Comparison of ENCODE assay signal across 8 cellular contexts in the genomic region with DNA sequence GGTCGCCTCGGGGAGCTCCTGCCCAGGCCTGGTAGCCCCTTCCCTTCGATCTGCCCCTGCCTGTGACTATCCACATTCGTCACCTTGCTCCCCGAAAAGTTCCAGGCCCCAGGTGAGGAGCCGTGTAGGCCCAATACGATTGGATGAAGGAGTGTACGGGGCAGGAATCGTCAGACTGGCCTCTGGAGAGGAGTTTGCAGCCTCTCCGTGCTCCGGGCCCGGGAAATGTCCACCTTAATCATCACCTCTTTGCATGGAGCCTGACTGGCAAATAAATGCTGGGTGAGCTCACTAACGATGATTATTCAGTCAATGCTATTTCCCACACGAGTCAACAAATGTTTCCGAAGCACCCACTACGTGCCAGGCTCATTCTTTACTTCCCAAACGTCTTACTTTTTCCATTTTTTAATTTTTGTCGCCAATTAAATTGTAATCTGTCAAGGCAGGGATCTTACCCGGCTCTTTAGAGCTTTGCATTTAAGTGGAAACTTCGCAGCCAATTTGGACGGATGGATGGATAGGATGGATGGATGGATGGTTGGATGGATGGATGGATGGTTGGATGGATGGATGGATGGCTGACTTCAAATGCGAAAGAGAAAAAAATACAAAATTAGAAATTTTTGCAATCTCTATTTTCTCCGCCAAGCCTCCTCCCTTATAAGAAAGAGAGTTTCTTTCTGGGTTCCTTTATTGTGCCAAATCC. TPM values are rescaled to one million over a fixed set of nuclear protein-coding genes. Genes with fewer than 3 reads are reported as not detected.
A peak's percentile ranks its signal among the peaks of the same experiment; 100 is the strongest.
DNase-seq lines count a peak whose midpoint lies in the region; ATAC-seq and TF ChIP-seq lines count a peak whose summit lies in the region.

No MANE protein-coding gene starts in this region.

- no peak for TF ChIP-seq CTCF in neural cell (IDR thresholded peaks at IDR 0.05; ENCODE audit: poor library complexity, severe bottlenecking)

- H3K9me3 Mint-ChIP-seq in activated CD4-positive, alpha-beta T cell treated with anti-CD3 and anti-CD28 coated beads for 36 hours (ENCODE audit: low read depth) = no peaks in the 10 kb centered on the region

- no peaks in the 10 kb centered on the region for H3K36me3 ChIP-seq in neural cell (ENCODE audit: insufficient read depth, low read length)

- H3K9me2 ChIP-seq in neural cell (ENCODE audit: insufficient read depth, low read length) = no peaks in the 10 kb centered on the region

- peak overlapping the region; percentile 71 for H3K4me3 ChIP-seq in neural cell (ENCODE audit: low read length)

- peak overlapping the region; percentile 63 for H3K9ac ChIP-seq in neural cell (ENCODE audit: low read length)

- DNase-seq in activated CD4-positive, alpha-beta T cell treated with anti-CD3 and anti-CD28 coated beads for 36 hours = no peak
- DNase-seq in activated CD4-positive, alpha-beta T cell treated with anti-CD3 and anti-CD28 coated beads for 1 hour = no peak
- no peak for DNase-seq in NCI-H446 treated with DMSO at 0.1 percent for 48 hours (lab: John Stamatoyannopoulos, UW)
- no peak for DNase-seq in head of caudate nucleus

- H3K4me2 ChIP-seq in neural cell (ENCODE audit: low read length) = no peak overlapping the region

- no peaks in the 10 kb centered on the region for H3F3A ChIP-seq in neural cell (ENCODE audit: insufficient read depth, low read length, poor library complexity, severe bottlenecking)

- TF ChIP-seq EP300 in neural cell (conservative IDR thresholded peaks at IDR 0.05; ENCODE audit: poor library complexity, severe bottlenecking) = no peak

- intact Hi-C loops in activated CD4-positive, alpha-beta T cell treated with anti-CD3 and anti-CD28 coated beads for 36 hours (cut with DNase I, micrococcal nuclease) = loop anchor here in 1 of 2 experiments (5.0 kb wide), 1 partner anchor 223 kb away; no protein-coding TSS in a partner anchor
- intact Hi-C loops in head of caudate nucleus (cut with DNase I) = loop anchor here (2.0 kb wide), 1 partner anchor 51 kb away; a partner anchor contains a TSS

- peaks cover 20% of the 10 kb centered on the region for H3K4me1 Mint-ChIP-seq in activated CD4-positive, alpha-beta T cell treated with anti-CD3 and anti-CD28 coated beads for 36 hours

- CTCF ChIA-PET in activated CD4-positive, alpha-beta T cell treated with anti-CD3 and anti-CD28 coated beads for 36 hours (lab: Charles Lee) = interaction anchor here (0.6 to 2.1 kb wide), 10 partner anchors 11 to 298 kb away, joined by 3 to 7 read pairs (median 4); a partner anchor contains a TSS

- POLR2A ChIA-PET in activated CD4-positive, alpha-beta T cell treated with anti-CD3 and anti-CD28 coated beads for 36 hours (lab: Charles Lee) = interaction anchor here (1.3 to 2.2 kb wide), 2 partner anchors 13 to 46 kb away, joined by 5 to 8 read pairs; a partner anchor contains a TSS

- H3K4me3 Mint-ChIP-seq in activated CD4-positive, alpha-beta T cell treated with anti-CD3 and anti-CD28 coated beads for 36 hours = peak overlapping the region; percentile 83

- peak; percentile 5 for ATAC-seq in activated CD4-positive, alpha-beta T cell treated with anti-CD3 and anti-CD28 coated beads for 36 hours
- peak; percentile 5 for ATAC-seq in HG02981 (IDR thresholded peaks at IDR 0.05; ENCODE audit: unreplicated experiment)
- peak; percentile 57 for ATAC-seq in SK-N-SH treated with all-trans-retinoic acid at 6 μM for 48 hours
- peak; percentile 50 for ATAC-seq in esophagus mucosa

- H3K27me3 ChIP-seq in neural cell (ENCODE audit: insufficient read depth, low read depth, low read length) = no peaks in the 10 kb centered on the region

- H3K27me3 Mint-ChIP-seq in activated CD4-positive, alpha-beta T cell treated with anti-CD3 and anti-CD28 coated beads for 36 hours = peaks cover 3% of the 10 kb centered on the region

- H3K27ac ChIP-seq in neural cell (ENCODE audit: low read length) = peak overlapping the region; percentile 56

- peak overlapping the region; percentile 32 for H2AFZ ChIP-seq in neural cell (ENCODE audit: low read depth, low read length)

- H3K9me3 ChIP-seq in neural cell (ENCODE audit: low read length) = no peaks in the 10 kb centered on the region

- H3K79me2 ChIP-seq in neural cell (replicated peaks; ENCODE audit: insufficient read depth, low read length) = no peaks in the 10 kb centered on the region

- H4K20me1 ChIP-seq in neural cell (ENCODE audit: insufficient read depth) = no peaks in the 10 kb centered on the region

- peaks cover 4% of the 10 kb centered on the region for H3K36me3 Mint-ChIP-seq in activated CD4-positive, alpha-beta T cell treated with anti-CD3 and anti-CD28 coated beads for 36 hours (ENCODE audit: low read depth)

- H3K27ac Mint-ChIP-seq in activated CD4-positive, alpha-beta T cell treated with anti-CD3 and anti-CD28 coated beads for 36 hours = peak overlapping the region; percentile 93

- no peak for TF ChIP-seq RAD21 in neural cell (conservative IDR thresholded peaks at IDR 0.05)

TF ChIP-seq in SK-N-SH treated with all-trans-retinoic acid at 6 μM for 48 hours, 23 proteins besides CTCF, POLR2A, EP300 and RAD21 (continues in another document):
- TF ChIP-seq BACH2 (CRISPR knock-in tag; IDR thresholded peaks at IDR 0.05; ENCODE audit: borderline replicate concordance) (no peak), TCF4 (CRISPR knock-in tag; IDR thresholded peaks at IDR 0.05; ENCODE audit: borderline replicate concordance) (no peak)
- TF ChIP-seq, protein P1, sequence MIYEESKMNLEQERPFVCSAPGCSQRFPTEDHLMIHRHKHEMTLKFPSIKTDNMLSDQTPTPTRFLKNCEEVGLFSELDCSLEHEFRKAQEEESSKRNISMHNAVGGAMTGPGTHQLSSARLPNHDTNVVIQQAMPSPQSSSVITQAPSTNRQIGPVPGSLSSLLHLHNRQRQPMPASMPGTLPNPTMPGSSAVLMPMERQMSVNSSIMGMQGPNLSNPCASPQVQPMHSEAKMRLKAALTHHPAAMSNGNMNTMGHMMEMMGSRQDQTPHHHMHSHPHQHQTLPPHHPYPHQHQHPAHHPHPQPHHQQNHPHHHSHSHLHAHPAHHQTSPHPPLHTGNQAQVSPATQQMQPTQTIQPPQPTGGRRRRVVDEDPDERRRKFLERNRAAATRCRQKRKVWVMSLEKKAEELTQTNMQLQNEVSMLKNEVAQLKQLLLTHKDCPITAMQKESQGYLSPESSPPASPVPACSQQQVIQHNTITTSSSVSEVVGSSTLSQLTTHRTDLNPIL (CRISPR knock-in tag; IDR thresholded peaks at IDR 0.05; ENCODE audit: low read depth) = no peak

TF ChIP-seq in neural cell, 6 proteins besides CTCF, POLR2A, EP300 and RAD21:
- TF ChIP-seq SMC3 (conservative IDR thresholded peaks at IDR 0.05; ENCODE audit: poor library complexity) = no peak
- TF ChIP-seq MXI1 (conservative IDR thresholded peaks at IDR 0.05; ENCODE audit: poor library complexity, severe bottlenecking) = no peak
- TF ChIP-seq TAF1 (IDR thresholded peaks at IDR 0.05; ENCODE audit: low read depth) = no peak
- no peak for TF ChIP-seq POLR2AphosphoS5 (IDR thresholded peaks at IDR 0.05)
- no peak for TF ChIP-seq EZH2 (IDR thresholded peaks at IDR 0.05; ENCODE audit: borderline replicate concordance, insufficient read depth, low read length, poor library complexity, severe bottlenecking)
- TF ChIP-seq, protein P2, sequence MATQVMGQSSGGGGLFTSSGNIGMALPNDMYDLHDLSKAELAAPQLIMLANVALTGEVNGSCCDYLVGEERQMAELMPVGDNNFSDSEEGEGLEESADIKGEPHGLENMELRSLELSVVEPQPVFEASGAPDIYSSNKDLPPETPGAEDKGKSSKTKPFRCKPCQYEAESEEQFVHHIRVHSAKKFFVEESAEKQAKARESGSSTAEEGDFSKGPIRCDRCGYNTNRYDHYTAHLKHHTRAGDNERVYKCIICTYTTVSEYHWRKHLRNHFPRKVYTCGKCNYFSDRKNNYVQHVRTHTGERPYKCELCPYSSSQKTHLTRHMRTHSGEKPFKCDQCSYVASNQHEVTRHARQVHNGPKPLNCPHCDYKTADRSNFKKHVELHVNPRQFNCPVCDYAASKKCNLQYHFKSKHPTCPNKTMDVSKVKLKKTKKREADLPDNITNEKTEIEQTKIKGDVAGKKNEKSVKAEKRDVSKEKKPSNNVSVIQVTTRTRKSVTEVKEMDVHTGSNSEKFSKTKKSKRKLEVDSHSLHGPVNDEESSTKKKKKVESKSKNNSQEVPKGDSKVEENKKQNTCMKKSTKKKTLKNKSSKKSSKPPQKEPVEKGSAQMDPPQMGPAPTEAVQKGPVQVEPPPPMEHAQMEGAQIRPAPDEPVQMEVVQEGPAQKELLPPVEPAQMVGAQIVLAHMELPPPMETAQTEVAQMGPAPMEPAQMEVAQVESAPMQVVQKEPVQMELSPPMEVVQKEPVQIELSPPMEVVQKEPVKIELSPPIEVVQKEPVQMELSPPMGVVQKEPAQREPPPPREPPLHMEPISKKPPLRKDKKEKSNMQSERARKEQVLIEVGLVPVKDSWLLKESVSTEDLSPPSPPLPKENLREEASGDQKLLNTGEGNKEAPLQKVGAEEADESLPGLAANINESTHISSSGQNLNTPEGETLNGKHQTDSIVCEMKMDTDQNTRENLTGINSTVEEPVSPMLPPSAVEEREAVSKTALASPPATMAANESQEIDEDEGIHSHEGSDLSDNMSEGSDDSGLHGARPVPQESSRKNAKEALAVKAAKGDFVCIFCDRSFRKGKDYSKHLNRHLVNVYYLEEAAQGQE (IDR thresholded peaks at IDR 0.05; ENCODE audit: borderline replicate concordance) = no peak
TF ChIP-seq in neural cell: peak in this region for 0.

RNA-seq across cellular contexts. Expression of a gene that starts 45.8 kb away (rescaled TPM):
- 10 to 100 TPM; 23.4 to 24.2 TPM for total RNA-seq in activated CD4-positive, alpha-beta T cell treated with anti-CD3 and anti-CD28 coated beads for 36 hours
- total RNA-seq in esophagus mucosa = 5.8 TPM
- polyA plus RNA-seq in neural cell = 10.2 and 10.3 TPM in 2 replicates
- 8.6 and 9.3 TPM in 2 replicates for polyA minus RNA-seq in neural cell

RNA-seq across cellular contexts. Expression of a gene that starts 51.5 kb away (rescaled TPM):
- 1 to 10 TPM; 8.0 to 8.6 TPM for total RNA-seq in activated CD4-positive, alpha-beta T cell treated with anti-CD3 and anti-CD28 coated beads for 36 hours
- total RNA-seq in esophagus mucosa = 2.4 TPM
- polyA plus RNA-seq in neural cell = 5.5 and 5.7 TPM in 2 replicates
- 10.2 and 11.8 TPM in 2 replicates for polyA minus RNA-seq in neural cell

Comparison
In these comparisons a context has a peak if more than half of its experiments do, and no peak if none do; other contexts are left out.
1. ATAC-seq: peak in every context shown above with its lines; median percentile 57 in SK-N-SH treated with all-trans-retinoic acid at 6 μM for 48 hours; 50 in esophagus mucosa; 5 in activated CD4-positive, alpha-beta T cell treated with anti-CD3 and anti-CD28 coated beads for 36 hours; 5 in HG02981.